Comparison of ENCODE assay signal across 27 cellular contexts in genomic region chr18:26821181-26821580, GRCh38. TPM values are rescaled to one million over a fixed set of nuclear protein-coding genes. Genes with fewer than 3 reads are reported as not detected.
"Had no signal": no experiment of that assay in that cellular context is flagged by ENCODE, and none has a peak within 500 bp of the region (broad histone marks: within the 10 kb centered on the region; RNA-seq: fewer than 3 reads in every experiment).

No MANE protein-coding gene starts in this region.

- H3K4me3 ChIP-seq: PC-9 had no signal

- H3K27ac Mint-ChIP-seq: activated CD8-positive, alpha-beta memory T cell treated with anti-CD3 and anti-CD28 coated beads, Interleukin-2, amount 10 ng/mL, durations not matched to agents 7 days and 5 days; activated naive CD4-positive, alpha-beta T cell treated with anti-CD3 and anti-CD28 coated beads, Interleukin-2, amount 50 U/mL, for 72 hours; activated naive CD8-positive, alpha-beta T cell treated with anti-CD3 and anti-CD28 coated beads, Interleukin-2, amount 50 U/mL, for 24 hours; activated T-cell treated with anti-CD3 and anti-CD28 coated beads, Interleukin-2, amount 50 U/mL, for 24 hours; activated T-helper 1 cell treated with anti-CD3 and anti-CD28 coated beads, Interleukin-12 subunit alpha, Interleukin-12 subunit beta, Interleukin-2, Interleukin-4 antibody, amounts not matched to agents 30 ng/mL and 10 ng/mL and 1 ng/mL, durations not matched to agents 14 hours and 24 hours and 36 hours; T-helper 1 cell treated with Interleukin-12 subunit alpha and Interleukin-12 subunit beta and Interleukin-4 antibody, amounts not matched to agents 30 μg/mL and 1 μg/mL, for 36 hours; WTC11 had no signal

- H3K36me3 ChIP-seq: brain microvascular endothelial cell had no signal

- H3K27ac ChIP-seq: brain microvascular endothelial cell, PC-9 had no signal

- H3K4me3 Mint-ChIP-seq: activated CD8-positive, alpha-beta memory T cell treated with anti-CD3 and anti-CD28 coated beads, Interleukin-2, amount 10 ng/mL, durations not matched to agents 7 days and 5 days; activated naive CD8-positive, alpha-beta T cell treated with anti-CD3 and anti-CD28 coated beads, Interleukin-2, amount 50 U/mL, for 24 hours; activated T-cell treated with anti-CD3 and anti-CD28 coated beads, Interleukin-2, amount 50 U/mL, for 24 hours; activated T-helper 1 cell treated with anti-CD3 and anti-CD28 coated beads, Interleukin-12 subunit alpha, Interleukin-12 subunit beta, Interleukin-2, Interleukin-4 antibody, amounts not matched to agents 30 ng/mL and 10 ng/mL and 1 ng/mL, durations not matched to agents 14 hours and 24 hours and 36 hours; T-helper 1 cell treated with Interleukin-12 subunit alpha and Interleukin-12 subunit beta and Interleukin-4 antibody, amounts not matched to agents 30 μg/mL and 1 μg/mL, for 36 hours; WTC11 had no signal

- DNase-seq: activated CD4-positive, alpha-beta T cell treated with anti-CD3 and anti-CD28 coated beads for 48 hours; activated CD4-positive, alpha-beta T cell treated with anti-CD3 and anti-CD28 coated beads, Interleukin-2, amount 50 U/mL, for 4 hours; activated CD4-positive, CD25-positive, alpha-beta regulatory T cell treated with anti-CD3 and anti-CD28 coated beads, Interleukin-2, amount 50 U/mL, for 72 hours; activated CD8-positive, alpha-beta memory T cell treated with anti-CD3 and anti-CD28 coated beads, Interleukin-2, amount 10 ng/mL, durations not matched to agents 7 days and 5 days; activated effector memory CD4-positive, alpha-beta T cell treated with anti-CD3 and anti-CD28 coated beads, Interleukin-2, amount 50 U/mL, for 16 hours; activated naive CD4-positive, alpha-beta T cell treated with Interleukin-2 at 50 U/mL for 16 hours; activated naive CD8-positive, alpha-beta T cell treated with anti-CD3 and anti-CD28 coated beads, Interleukin-2, amount 50 U/mL, for 24 hours; activated T-cell treated with anti-CD3 and anti-CD28 coated beads, Interleukin-2, amount 50 U/mL, for 24 hours; amygdala; brain microvascular endothelial cell; caudate nucleus; Kasumi-1; KBM-7; NCI-H1092 treated with DMSO at 0.1 percent for 48 hours; NCI-H1417 treated with DMSO at 0.1 percent for 48 hours; NCI-H1694; NCI-H2029 treated with DMSO at 0.1 percent for 48 hours; NCI-H345; NCI-H510A; NCI-H526 treated with DMSO at 0.1 percent for 48 hours; PC-9; SHP77 treated with DMSO at 0.1 percent for 48 hours had no signal

- H3K4me1 Mint-ChIP-seq: activated CD8-positive, alpha-beta memory T cell treated with anti-CD3 and anti-CD28 coated beads, Interleukin-2, amount 10 ng/mL, durations not matched to agents 7 days and 5 days; activated naive CD8-positive, alpha-beta T cell treated with anti-CD3 and anti-CD28 coated beads, Interleukin-2, amount 50 U/mL, for 24 hours had no signal

- ATAC-seq: activated CD8-positive, alpha-beta memory T cell treated with anti-CD3 and anti-CD28 coated beads, Interleukin-2, amount 10 ng/mL, durations not matched to agents 7 days and 5 days; activated naive CD4-positive, alpha-beta T cell treated with anti-CD3 and anti-CD28 coated beads, Interleukin-2, amount 50 U/mL, for 72 hours; activated naive CD8-positive, alpha-beta T cell treated with anti-CD3 and anti-CD28 coated beads, Interleukin-2, amount 50 U/mL, for 24 hours; WTC11 had no signal

- H3K27me3 Mint-ChIP-seq: activated CD8-positive, alpha-beta memory T cell treated with anti-CD3 and anti-CD28 coated beads, Interleukin-2, amount 10 ng/mL, durations not matched to agents 7 days and 5 days; activated naive CD8-positive, alpha-beta T cell treated with anti-CD3 and anti-CD28 coated beads, Interleukin-2, amount 50 U/mL, for 24 hours; activated T-cell treated with anti-CD3 and anti-CD28 coated beads, Interleukin-2, amount 50 U/mL, for 24 hours had no signal

- H3K27me3 ChIP-seq: brain microvascular endothelial cell had no signal

- H3K4me2 ChIP-seq: PC-9 had no signal

- H2AFZ ChIP-seq: PC-9 had no signal

- H3K36me3 Mint-ChIP-seq: activated CD8-positive, alpha-beta memory T cell treated with anti-CD3 and anti-CD28 coated beads, Interleukin-2, amount 10 ng/mL, durations not matched to agents 7 days and 5 days had no signal

RNA-seq across cellular contexts. Expression of gene AQP4, which starts 44.3 kb away (rescaled TPM):
- total RNA-seq: activated CD8-positive, alpha-beta memory T cell treated with anti-CD3 and anti-CD28 coated beads, Interleukin-2, amount 10 ng/mL, durations not matched to agents 7 days and 5 days; activated naive CD4-positive, alpha-beta T cell treated with anti-CD3 and anti-CD28 coated beads, Interleukin-2, amount 50 U/mL, for 72 hours; activated T-helper 1 cell treated with anti-CD3 and anti-CD28 coated beads, Interleukin-12 subunit alpha, Interleukin-12 subunit beta, Interleukin-2, Interleukin-4 antibody, amounts not matched to agents 30 ng/mL and 10 ng/mL and 1 ng/mL, durations not matched to agents 14 hours and 24 hours and 36 hours; PC-9; SK-MEL-5 had no signal
